7 cellular contexts compared by ENCODE assay signal in the genomic region with DNA sequence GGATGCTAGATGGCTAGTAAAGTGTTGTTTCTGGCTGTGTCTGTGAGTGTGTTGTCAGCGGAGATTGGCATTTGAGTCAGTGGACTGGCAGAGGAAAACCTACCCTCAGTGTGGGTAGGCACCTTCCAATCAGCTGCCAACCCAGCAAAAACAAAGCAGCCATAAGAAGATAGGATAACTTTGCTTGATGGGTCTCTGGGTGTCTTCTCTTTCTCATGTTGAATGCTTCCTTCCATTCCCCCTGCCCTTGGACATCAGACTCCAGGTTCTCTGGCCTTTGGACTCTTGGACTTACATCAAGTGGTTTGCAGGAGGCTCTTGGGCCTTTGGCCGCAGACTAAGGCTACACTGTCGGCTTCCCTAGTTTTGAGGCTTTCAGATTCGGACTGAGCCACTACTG.
"Had no signal": no experiment of that assay in that cellular context is flagged by ENCODE, and none has a peak within 500 bp of the region (broad histone marks: within the 10 kb centered on the region; RNA-seq: fewer than 3 reads in every experiment).

No MANE protein-coding gene starts in this region.

- H3K4me3 ChIP-seq: GM23248, HAP-1, K562 had no signal

- H3K36me3 ChIP-seq: HAP-1 had no signal

- ATAC-seq: HCT116, K562 had no signal

- H3K9ac ChIP-seq: GM23248 had no signal

- H3K9me3 ChIP-seq: HAP-1 had no signal

- H3K27ac ChIP-seq: GM23248 had no signal

- H2AFZ ChIP-seq: GM23248 had no signal

- DNase-seq: GM23248, H7, IMR-90, KG1 had no signal
